Comparison of ENCODE assay signal across 1 cellular context in the genomic region with DNA sequence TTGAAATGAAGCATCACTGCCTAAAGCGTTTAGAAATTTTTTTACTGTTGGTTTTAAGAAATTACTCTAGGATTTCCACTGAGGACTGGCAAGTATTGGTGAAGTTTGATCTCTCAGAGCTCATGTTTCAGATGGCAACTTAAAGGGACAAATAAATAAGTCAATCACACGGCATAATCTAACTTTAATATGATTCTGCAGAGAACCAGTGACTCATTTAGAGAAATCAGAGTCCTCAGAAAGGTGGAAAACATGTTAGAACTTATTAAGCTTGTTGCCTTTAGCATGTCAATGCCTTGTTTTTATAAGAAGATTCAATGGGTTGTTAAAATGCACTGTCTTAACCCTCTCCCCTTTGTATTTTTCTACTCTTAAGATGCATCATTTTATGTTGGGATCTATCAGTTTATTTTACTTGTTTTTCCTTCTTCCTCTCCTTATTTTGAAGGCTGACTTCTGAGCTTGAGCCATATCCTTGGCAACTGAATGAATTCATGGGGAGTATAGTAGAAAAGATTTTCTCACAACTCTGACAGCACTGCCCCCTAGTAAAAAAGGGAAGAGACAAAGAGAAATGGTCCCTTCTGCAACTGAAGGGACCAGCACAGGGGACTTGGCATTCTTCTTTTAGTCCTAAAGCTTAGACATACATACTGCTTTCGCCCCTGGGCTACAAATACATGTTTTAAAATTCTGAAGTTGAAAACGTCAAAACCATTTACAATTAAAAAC.
TF ChIP-seq lines count a peak whose summit lies in the region.

No MANE protein-coding gene starts in this region.

TF ChIP-seq in H1, 55 proteins besides CTCF, POLR2A, EP300 and RAD21 (continued from another document):
- TF ChIP-seq RNF2 (IDR thresholded peaks at IDR 0.05; ENCODE audit: borderline replicate concordance, low read depth, low read length, missing control alignments, poor library complexity, severe bottlenecking) (no peak), HDAC6 (IDR thresholded peaks at IDR 0.05; ENCODE audit: low read depth, low read length) (no peak), JUND (IDR thresholded peaks at IDR 0.05; ENCODE audit: low read length) (no peak), TEAD4 (IDR thresholded peaks at IDR 0.05; ENCODE audit: low read depth, low read length) (no peak), MAFK (IDR thresholded peaks at IDR 0.05; ENCODE audit: low read depth, low read length) (no peak), SP2 (IDR thresholded peaks at IDR 0.05; ENCODE audit: low read length) (no peak), SIX5 (IDR thresholded peaks at IDR 0.05; ENCODE audit: low read depth, low read length) (no peak), BRCA1 (IDR thresholded peaks at IDR 0.05; ENCODE audit: low read depth, low read length) (no peak), GTF2F1 (IDR thresholded peaks at IDR 0.05; ENCODE audit: borderline replicate concordance, low read depth, low read length) (no peak)
